ENCODE assay signal across 16 cellular contexts in the genomic region with DNA sequence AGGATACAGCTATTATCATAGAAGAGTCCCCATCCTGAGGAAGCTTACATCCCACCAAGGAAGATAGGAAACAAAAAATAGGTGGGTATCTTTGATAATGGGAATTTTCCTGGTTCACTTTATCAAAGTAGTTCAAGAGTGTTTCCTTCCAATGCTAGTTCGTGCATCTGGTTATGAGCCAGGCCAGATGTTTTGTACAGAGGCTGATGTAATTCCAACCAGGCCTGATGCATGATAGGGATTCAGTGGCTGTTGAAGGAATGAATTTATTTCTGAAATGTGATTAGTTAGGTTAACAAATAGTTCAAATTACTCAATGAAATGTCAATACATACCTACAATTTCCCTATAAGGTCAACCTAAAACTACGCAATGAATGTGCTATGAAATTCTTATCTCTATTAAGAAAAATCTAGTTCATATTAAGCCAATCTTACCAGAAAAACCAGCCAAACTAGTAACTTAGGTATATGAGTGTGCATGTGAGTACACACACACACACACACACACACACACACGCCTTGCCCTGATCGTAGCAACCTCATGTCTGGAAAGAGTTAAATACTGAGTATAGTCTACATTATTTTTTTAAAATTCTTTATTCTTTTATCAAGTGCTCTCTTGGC. TPM values are rescaled to one million over a fixed set of nuclear protein-coding genes. Genes with fewer than 3 reads are reported as not detected.
DNase-seq lines count a peak whose midpoint lies in the region; ATAC-seq and TF ChIP-seq lines count a peak whose summit lies in the region.
"Had no signal": no experiment of that assay in that cellular context is flagged by ENCODE, and none has a peak within 500 bp of the region (broad histone marks: within the 10 kb centered on the region; RNA-seq: fewer than 3 reads in every experiment).

No MANE protein-coding gene starts in this region.

- H3K79me2 ChIP-seq in smooth muscle cell (ENCODE audit: low read depth) = no peaks in the 10 kb centered on the region

- H3K27me3 ChIP-seq in adipocyte (replicated peaks; ENCODE audit: control insufficient read depth, insufficient read depth, low read length) (no peaks in the 10 kb centered on the region), smooth muscle cell (ENCODE audit: low read depth) (no peaks in the 10 kb centered on the region)

- 85% methylated on average over 4 of the region's 4 CpGs for WGBS in smooth muscle cell (ENCODE audit: low lambda C conversion rate)

- ATAC-seq in left ventricle myocardium superior (peak; percentile 38), GM19397 (IDR thresholded peaks at IDR 0.05; ENCODE audit: unreplicated experiment) (no peak), GM18907 (IDR thresholded peaks at IDR 0.05; ENCODE audit: unreplicated experiment) (no peak)
- ATAC-seq: HCT116, HepG2 had no signal

- no peak for DNase-seq in left ventricle myocardium superior
- no peak for DNase-seq in cardiac septum (ENCODE audit: low spot score)
- DNase-seq in adipocyte (ENCODE audit: low read depth) = peak; percentile 56
- DNase-seq in fibroblast of peridontal ligament (ENCODE audit: extremely low read depth) = peak; percentile 30
- no peak for DNase-seq in NCI-H1436 treated with DMSO at 0.1 percent for 48 hours (lab: John Stamatoyannopoulos, UW)
- no peak for DNase-seq in smooth muscle cell (lab: John Stamatoyannopoulos, UW; ENCODE audit: unreplicated experiment)
- DNase-seq: ACHN; C1 segment of cervical spinal cord; CD4-positive, alpha-beta T cell; DMS153; GF-D8; GM23248 had no signal

- no peaks in the 10 kb centered on the region for H4K20me1 ChIP-seq in smooth muscle cell (ENCODE audit: low read depth)

- H3K27ac ChIP-seq in smooth muscle cell (ENCODE audit: low read depth) = no peak overlapping the region
- H3K27ac ChIP-seq: GM23248 had no signal

- no peak for TF ChIP-seq CTCF in smooth muscle cell (IDR thresholded peaks at IDR 0.05; ENCODE audit: borderline replicate concordance, insufficient read depth, poor library complexity, severe bottlenecking)

- peaks cover 2% of the 10 kb centered on the region for H3F3A ChIP-seq in smooth muscle cell (ENCODE audit: low read depth)

- no peak overlapping the region for H3K9ac ChIP-seq in adipocyte (ENCODE audit: low read length)
- no peak overlapping the region for H3K9ac ChIP-seq in smooth muscle cell (ENCODE audit: low read depth)
- H3K9ac ChIP-seq: GM23248 had no signal

- H3K36me3 ChIP-seq in adipocyte (ENCODE audit: control insufficient read depth, insufficient read depth, low read length, severe bottlenecking) (no peaks in the 10 kb centered on the region), smooth muscle cell (ENCODE audit: low read depth) (no peaks in the 10 kb centered on the region)

- no peak overlapping the region for H3K4me2 ChIP-seq in smooth muscle cell

- H3K4me1 ChIP-seq in adipocyte (ENCODE audit: control insufficient read depth, insufficient read depth, low read length) (no peaks in the 10 kb centered on the region), smooth muscle cell (ENCODE audit: low read depth) (peaks cover under 1% of the 10 kb centered on the region)

- intact Hi-C loops in left ventricle myocardium superior (cut with micrococcal nuclease) (no loop called here), cardiac septum (cut with DNase I) (no loop called here)

- no peaks in the 10 kb centered on the region for H3K9me3 ChIP-seq in adipocyte (ENCODE audit: control insufficient read depth, low read length)
- no peaks in the 10 kb centered on the region for H3K9me3 ChIP-seq in smooth muscle cell (replicated peaks; ENCODE audit: low read depth)

- H3K4me3 ChIP-seq in adipocyte (ENCODE audit: low read length) (no peak overlapping the region), smooth muscle cell (no peak overlapping the region)
- H3K4me3 ChIP-seq: GM23248 had no signal

- no peak overlapping the region for H2AFZ ChIP-seq in smooth muscle cell (ENCODE audit: low read depth)
- H2AFZ ChIP-seq: GM23248 had no signal

RNA-seq across cellular contexts. Expression of a gene that starts 9.5 kb away (rescaled TPM):
- total RNA-seq in left ventricle myocardium superior (35.4 TPM), cardiac septum (18.0 TPM), smooth muscle cell (4.6 and 8.1 TPM in 2 replicates)
- 0.29 and 0.89 TPM in 2 replicates for polyA plus RNA-seq in smooth muscle cell

Comparison
In these comparisons a context has a peak if more than half of its experiments do, and no peak if none do; other contexts are left out.
1. DNase-seq: peak in adipocyte (single experiment) and fibroblast of peridontal ligament (single experiment); none in left ventricle myocardium superior (single experiment), cardiac septum (single experiment), NCI-H1436 treated with DMSO at 0.1 percent for 48 hours (single experiment) and smooth muscle cell (single experiment).